2 cellular contexts compared by ENCODE assay signal in the genomic region with DNA sequence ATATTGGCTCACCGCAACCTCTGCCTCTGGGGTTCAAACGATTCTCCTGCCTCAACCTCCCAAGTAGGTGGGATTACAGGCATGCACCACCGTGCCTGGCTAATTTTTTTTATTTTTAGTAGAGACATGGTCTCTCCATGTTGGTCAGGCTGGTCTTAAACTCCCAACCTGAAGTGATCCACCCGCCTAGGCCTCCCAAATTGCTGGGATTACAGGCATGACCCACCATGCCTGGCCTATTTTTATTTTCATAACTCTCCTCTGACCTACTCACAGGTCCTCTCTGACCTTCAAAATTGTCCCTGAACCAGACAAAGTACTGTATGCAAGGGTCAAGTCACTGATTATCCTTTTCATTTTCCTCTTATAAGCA.
TF ChIP-seq lines count a peak whose summit lies in the region.

No MANE protein-coding gene starts in this region.

TF ChIP-seq in SK-N-SH, 30 proteins besides CTCF, POLR2A, EP300 and RAD21:
- TF ChIP-seq SMC3 (IDR thresholded peaks at IDR 0.05; ENCODE audit: low read depth, low read length) (no peak), GATA2 (CRISPR knock-in tag; IDR thresholded peaks at IDR 0.05) (no peak), FOXJ3 (CRISPR knock-in tag; IDR thresholded peaks at IDR 0.05) (no peak)
TF ChIP-seq in SK-N-SH: peak in this region for 0.

TF ChIP-seq in endothelial cell of umbilical vein, 7 proteins besides CTCF, POLR2A, EP300 and RAD21:
- TF ChIP-seq JUN (IDR thresholded peaks at IDR 0.05; ENCODE audit: borderline replicate concordance, insufficient read depth, insufficient read length, low read depth) (no peak), FOS (IDR thresholded peaks at IDR 0.05; ENCODE audit: borderline replicate concordance, insufficient read depth, low read length) (no peak), GATA2 (IDR thresholded peaks at IDR 0.05; ENCODE audit: insufficient read depth, insufficient read length, low read depth, low read length) (no peak), POLR2AphosphoS5 (IDR thresholded peaks at IDR 0.05; ENCODE audit: insufficient read depth, low read depth, low read length) (no peak), EZH2 (IDR thresholded peaks at IDR 0.05; ENCODE audit: borderline replicate concordance, low read depth, low read length, severe bottlenecking) (no peak), MYC (IDR thresholded peaks at IDR 0.05; ENCODE audit: low read depth, low read length) (no peak)
- TF ChIP-seq, protein P1, sequence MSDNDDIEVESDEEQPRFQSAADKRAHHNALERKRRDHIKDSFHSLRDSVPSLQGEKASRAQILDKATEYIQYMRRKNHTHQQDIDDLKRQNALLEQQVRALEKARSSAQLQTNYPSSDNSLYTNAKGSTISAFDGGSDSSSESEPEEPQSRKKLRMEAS (IDR thresholded peaks at IDR 0.05; ENCODE audit: insufficient read depth, insufficient read length): no peak
